In genomic region chr7:117001283-117001682, GRCh38 we compare ENCODE assay signal across 31 cellular contexts.
"Had no signal": no experiment of that assay in that cellular context is flagged by ENCODE, and none has a peak within 500 bp of the region (broad histone marks: within the 10 kb centered on the region; RNA-seq: fewer than 3 reads in every experiment).

No MANE protein-coding gene starts in this region.

- H3K27ac ChIP-seq: breast epithelium, esophagus squamous epithelium, heart right ventricle, lower lobe of right lung, parathyroid adenoma, psoas muscle, sigmoid colon, thoracic aorta, upper lobe of left lung, vagina had no signal

- ATAC-seq: activated CD4-positive, alpha-beta T cell treated with anti-CD3 and anti-CD28 coated beads for 36 hours; activated CD8-positive, alpha-beta memory T cell treated with anti-CD3 and anti-CD28 coated beads, Interleukin-2, amount 10 ng/mL, durations not matched to agents 7 days and 5 days; activated CD8-positive, alpha-beta T cell treated with anti-CD3 and anti-CD28 coated beads, Interleukin-2, amount 10 ng/mL, durations not matched to agents 7 days and 5 days; activated naive CD4-positive, alpha-beta T cell treated with anti-CD3 and anti-CD28 coated beads, Interleukin-2, amount 50 U/mL, for 72 hours; heart right ventricle; left lobe of liver; lower lobe of right lung; mucosa of descending colon; natural killer cell treated with Interleukin-12 subunit alpha and Interleukin-12 subunit beta and Interleukin-15 and Interleukin-18, amount 100 ng/mL, for 72 hours; psoas muscle; stimulated activated effector memory CD8-positive, alpha-beta T cell treated with anti-CD3 and anti-CD28 coated beads, Interleukin-12 subunit alpha, Interleukin-12 subunit beta, amount 100 ng/mL, for 72 hours had no signal

- H3K36me3 ChIP-seq: breast epithelium, esophagus squamous epithelium, heart right ventricle, lower lobe of right lung, sigmoid colon, thoracic aorta, upper lobe of left lung, vagina had no signal

- H3K4me3 ChIP-seq: breast epithelium, esophagus squamous epithelium, heart right ventricle, lower lobe of right lung, mucosa of descending colon, psoas muscle, sigmoid colon, thoracic aorta, upper lobe of left lung, vagina had no signal

- H2AFZ ChIP-seq: parathyroid adenoma had no signal

- H3K4me1 Mint-ChIP-seq: activated CD8-positive, alpha-beta memory T cell treated with anti-CD3 and anti-CD28 coated beads, Interleukin-2, amount 10 ng/mL, durations not matched to agents 7 days and 5 days; stimulated activated effector memory CD8-positive, alpha-beta T cell treated with anti-CD3 and anti-CD28 coated beads, Interleukin-12 subunit alpha, Interleukin-12 subunit beta, amount 100 ng/mL, for 72 hours had no signal

- DNase-seq: activated CD4-positive, alpha-beta T cell treated with anti-CD3 and anti-CD28 coated beads for 36 hours; activated CD4-positive, CD25-positive, alpha-beta regulatory T cell; activated CD8-positive, alpha-beta memory T cell treated with anti-CD3 and anti-CD28 coated beads, Interleukin-2, amount 10 ng/mL, durations not matched to agents 7 days and 5 days; activated CD8-positive, alpha-beta T cell treated with anti-CD3 and anti-CD28 coated beads, Interleukin-2, amount 10 ng/mL, durations not matched to agents 7 days and 5 days; activated naive CD4-positive, alpha-beta T cell; activated T-cell treated with anti-CD3 and anti-CD28 coated beads, Interleukin-2, amount 50 U/mL, for 48 hours; dermis blood vessel endothelial cell; effector CD4-positive, alpha-beta T cell; esophagus squamous epithelium; foreskin melanocyte; heart right ventricle; lower lobe of right lung; mucosa of descending colon; psoas muscle; sigmoid colon; small intestine; stimulated activated CD4-positive, alpha-beta T cell treated with anti-CD3 and anti-CD28 coated beads, Interleukin-4, amount 100 ng/mL, for 24 hours; upper lobe of left lung had no signal

- H3K4me1 ChIP-seq: breast epithelium, esophagus squamous epithelium, lower lobe of right lung, psoas muscle, upper lobe of left lung, vagina had no signal

- H3K9me3 ChIP-seq: breast epithelium, lower lobe of right lung, mucosa of descending colon, psoas muscle, thoracic aorta, upper lobe of left lung, vagina had no signal

- H3K27ac Mint-ChIP-seq: activated CD4-positive, alpha-beta T cell treated with anti-CD3 and anti-CD28 coated beads for 36 hours; activated CD8-positive, alpha-beta memory T cell treated with anti-CD3 and anti-CD28 coated beads, Interleukin-2, amount 10 ng/mL, durations not matched to agents 7 days and 5 days; activated CD8-positive, alpha-beta T cell treated with anti-CD3 and anti-CD28 coated beads, Interleukin-2, amount 10 ng/mL, durations not matched to agents 7 days and 5 days; activated naive CD4-positive, alpha-beta T cell treated with anti-CD3 and anti-CD28 coated beads, Interleukin-2, amount 50 U/mL, for 72 hours; activated T-helper 2 cell treated with anti-CD3 and anti-CD28 coated beads, Interferon-gamma antibody, Interleukin-2, Interleukin-4, amounts not matched to agents 10 μg/mL and 5 μg/mL and 100 μg/mL, durations not matched to agents 14 hours and 24 hours and 36 hours; natural killer cell treated with Interleukin-12 subunit alpha and Interleukin-12 subunit beta and Interleukin-15 and Interleukin-18, amount 100 ng/mL, for 72 hours; stimulated activated effector memory CD8-positive, alpha-beta T cell treated with anti-CD3 and anti-CD28 coated beads, Interleukin-12 subunit alpha, Interleukin-12 subunit beta, amount 100 ng/mL, for 72 hours; stimulated activated naive CD8-positive, alpha-beta T cell treated with anti-CD3 and anti-CD28 coated beads, Interleukin-15, Interleukin-2, amounts not matched to agents 100 ng/mL and 50 ng/mL, for 24 hours; T-helper 2 cell treated with Interferon-gamma antibody and Interleukin-4, amounts not matched to agents 5 μg/mL and 100 μg/mL, for 36 hours had no signal

- FAIRE-seq: colon, small intestine had no signal

- H3K36me3 Mint-ChIP-seq: activated CD8-positive, alpha-beta memory T cell treated with anti-CD3 and anti-CD28 coated beads, Interleukin-2, amount 10 ng/mL, durations not matched to agents 7 days and 5 days; natural killer cell treated with Interleukin-12 subunit alpha and Interleukin-12 subunit beta and Interleukin-15 and Interleukin-18, amount 100 ng/mL, for 72 hours; stimulated activated effector memory CD8-positive, alpha-beta T cell treated with anti-CD3 and anti-CD28 coated beads, Interleukin-12 subunit alpha, Interleukin-12 subunit beta, amount 100 ng/mL, for 72 hours had no signal

- H3K27me3 ChIP-seq: breast epithelium, esophagus squamous epithelium, heart right ventricle, sigmoid colon, upper lobe of left lung, vagina had no signal

- H3K9me3 Mint-ChIP-seq: activated naive CD4-positive, alpha-beta T cell treated with anti-CD3 and anti-CD28 coated beads, Interleukin-2, amount 50 U/mL, for 72 hours; activated T-helper 2 cell treated with anti-CD3 and anti-CD28 coated beads, Interferon-gamma antibody, Interleukin-2, Interleukin-4, amounts not matched to agents 10 μg/mL and 5 μg/mL and 100 μg/mL, durations not matched to agents 14 hours and 24 hours and 36 hours; central memory CD8-positive, alpha-beta T cell; natural killer cell treated with Interleukin-12 subunit alpha and Interleukin-12 subunit beta and Interleukin-15 and Interleukin-18, amount 100 ng/mL, for 72 hours; stimulated activated effector memory CD8-positive, alpha-beta T cell treated with anti-CD3 and anti-CD28 coated beads, Interleukin-12 subunit alpha, Interleukin-12 subunit beta, amount 100 ng/mL, for 72 hours; stimulated activated naive CD8-positive, alpha-beta T cell treated with anti-CD3 and anti-CD28 coated beads, Interleukin-15, Interleukin-2, amounts not matched to agents 100 ng/mL and 50 ng/mL, for 24 hours; T-helper 2 cell treated with Interferon-gamma antibody and Interleukin-4, amounts not matched to agents 5 μg/mL and 100 μg/mL, for 36 hours had no signal

- H3K9ac ChIP-seq: parathyroid adenoma had no signal

- H3K27me3 Mint-ChIP-seq: central memory CD8-positive, alpha-beta T cell; natural killer cell treated with Interleukin-12 subunit alpha and Interleukin-12 subunit beta and Interleukin-15 and Interleukin-18, amount 100 ng/mL, for 72 hours had no signal

- H3K4me3 Mint-ChIP-seq: activated CD4-positive, alpha-beta T cell treated with anti-CD3 and anti-CD28 coated beads for 36 hours; activated CD8-positive, alpha-beta memory T cell treated with anti-CD3 and anti-CD28 coated beads, Interleukin-2, amount 10 ng/mL, durations not matched to agents 7 days and 5 days; activated CD8-positive, alpha-beta T cell treated with anti-CD3 and anti-CD28 coated beads, Interleukin-2, amount 10 ng/mL, durations not matched to agents 7 days and 5 days; central memory CD8-positive, alpha-beta T cell; natural killer cell treated with Interleukin-12 subunit alpha and Interleukin-12 subunit beta and Interleukin-15 and Interleukin-18, amount 100 ng/mL, for 72 hours; stimulated activated effector memory CD8-positive, alpha-beta T cell treated with anti-CD3 and anti-CD28 coated beads, Interleukin-12 subunit alpha, Interleukin-12 subunit beta, amount 100 ng/mL, for 72 hours; stimulated activated naive CD8-positive, alpha-beta T cell treated with anti-CD3 and anti-CD28 coated beads, Interleukin-15, Interleukin-2, amounts not matched to agents 100 ng/mL and 50 ng/mL, for 24 hours; T-helper 2 cell treated with Interferon-gamma antibody and Interleukin-4, amounts not matched to agents 5 μg/mL and 100 μg/mL, for 36 hours had no signal
